26 cellular contexts compared by ENCODE assay signal in the genomic region with DNA sequence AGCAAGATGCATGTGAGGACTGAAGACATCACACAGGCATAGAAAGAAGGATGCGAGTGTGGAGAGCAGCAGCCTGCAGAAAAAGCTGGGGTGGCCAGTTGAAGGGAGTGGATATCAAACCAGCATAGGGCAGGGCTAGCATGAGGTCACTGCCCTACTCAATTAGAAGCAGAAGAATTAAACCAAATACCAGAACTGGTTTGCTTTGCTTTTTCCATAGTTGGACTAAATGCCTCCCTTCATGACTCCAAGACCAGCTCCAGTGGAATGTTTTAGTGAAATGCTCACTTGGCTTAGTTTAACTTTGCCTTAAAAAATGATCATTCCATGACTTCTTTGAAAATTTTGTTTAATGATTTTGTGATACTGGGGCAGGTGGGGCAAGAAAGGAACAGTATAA.
"Had no signal": no experiment of that assay in that cellular context is flagged by ENCODE, and none has a peak within 500 bp of the region (broad histone marks: within the 10 kb centered on the region; RNA-seq: fewer than 3 reads in every experiment).

No MANE protein-coding gene starts in this region.

- H3K4me3 ChIP-seq: cardiac muscle cell, SK-N-MC had no signal

- ATAC-seq: activated CD8-positive, alpha-beta memory T cell treated with anti-CD3 and anti-CD28 coated beads, Interleukin-2, amount 10 ng/mL, durations not matched to agents 7 days and 5 days; activated naive CD4-positive, alpha-beta T cell treated with anti-CD3 and anti-CD28 coated beads, Interleukin-2, amount 50 U/mL, for 72 hours; activated naive CD8-positive, alpha-beta T cell treated with anti-CD3 and anti-CD28 coated beads, Interleukin-2, amount 50 U/mL, for 24 hours; Panc1; Right ventricle myocardium inferior; T-cell had no signal

- H3K36me3 ChIP-seq: brain microvascular endothelial cell, cardiac muscle cell had no signal

- DNase-seq: activated B cell treated with CpG ODN at 0.5 μM for 24 hours; activated CD4-positive, alpha-beta T cell treated with anti-CD3 and anti-CD28 coated beads for 1 hour; activated CD4-positive, alpha-beta T cell treated with anti-CD3 and anti-CD28 coated beads, Interleukin-2, amount 10 ng/mL, durations not matched to agents 24 days and 14 days; activated CD4-positive, alpha-beta T cell treated with anti-CD3 and anti-CD28 coated beads, Interleukin-2, amount 50 U/mL, for 48 hours; activated CD8-positive, alpha-beta memory T cell treated with anti-CD3 and anti-CD28 coated beads, Interleukin-2, amount 10 ng/mL, durations not matched to agents 7 days and 5 days; activated effector memory CD4-positive, alpha-beta T cell treated with anti-CD3 and anti-CD28 coated beads, Interleukin-2, amount 50 U/mL, for 16 hours; activated naive CD4-positive, alpha-beta T cell treated with Interleukin-2 at 50 U/mL for 16 hours; activated naive CD8-positive, alpha-beta T cell treated with anti-CD3 and anti-CD28 coated beads, Interleukin-2, amount 50 U/mL, for 24 hours; activated T-cell treated with anti-CD3 and anti-CD28 coated beads, Interleukin-2, amount 50 U/mL, for 24 hours; amygdala; brain microvascular endothelial cell; NCI-H1105 treated with DMSO at 0.1 percent for 48 hours; NCI-H1436 treated with DMSO at 0.1 percent for 48 hours; NCI-H187; NCI-H2081; NCI-H446; NCI-H524; OCI-M1; RPMI8226; T-cell; T1000 had no signal

- H3K27me3 ChIP-seq: brain microvascular endothelial cell, cardiac muscle cell had no signal

- H3K27ac ChIP-seq: brain microvascular endothelial cell, cardiac muscle cell, SK-N-MC had no signal
